Comparison of ENCODE assay signal across 16 cellular contexts in genomic region chr2:101735166-101735533, GRCh38. TPM values are rescaled to one million over a fixed set of nuclear protein-coding genes. Genes with fewer than 3 reads are reported as not detected.
DNase-seq lines count a peak whose midpoint lies in the region; ATAC-seq and TF ChIP-seq lines count a peak whose summit lies in the region.
"Had no signal": no experiment of that assay in that cellular context is flagged by ENCODE, and none has a peak within 500 bp of the region (broad histone marks: within the 10 kb centered on the region; RNA-seq: fewer than 3 reads in every experiment).

No MANE protein-coding gene starts in this region.

- H3K27ac Mint-ChIP-seq in activated B cell treated with CpG ODN at 0.5 μM for 24 hours, result peak overlapping the region; percentile 79
- H3K27ac Mint-ChIP-seq: T-helper 2 cell treated with Interferon-gamma antibody and Interleukin-4, amounts not matched to agents 5 μg/mL and 100 μg/mL, for 36 hours had no signal

- DNase-seq in right atrium auricular region (ENCODE audit: low spot score) (no peak), Right ventricle myocardium superior (no peak), activated B cell treated with CpG ODN at 0.5 μM for 24 hours (no peak), foreskin keratinocyte (no peak), ureter (ENCODE audit: low spot score) (no peak), AG20443 (ENCODE audit: low spot score) (no peak)
- DNase-seq: activated CD8-positive, alpha-beta memory T cell treated with anti-CD3 and anti-CD28 coated beads, Interleukin-2, amount 50 U/mL, for 4 hours; DMS 273 treated with DMSO at 0.1 percent for 48 hours; NCI-H1048; spleen; stimulated activated naive CD8-positive, alpha-beta T cell treated with anti-CD3 and anti-CD28 coated beads, Interleukin-15, Interleukin-2, amounts not matched to agents 100 U/mL and 50 U/mL, for 24 hours; uterus had no signal

- peaks cover 7% of the 10 kb centered on the region for H3K36me3 Mint-ChIP-seq in activated B cell treated with CpG ODN at 0.5 μM for 24 hours (ENCODE audit: low read depth)
- H3K36me3 Mint-ChIP-seq: activated naive CD8-positive, alpha-beta T cell had no signal

- peak overlapping the region; percentile 56 to 66 for H3K27ac ChIP-seq in right atrium auricular region
- H3K27ac ChIP-seq in layer of hippocampus (ENCODE audit: low read depth, low read length), result peak overlapping the region; percentile 90
- peak overlapping the region; percentile 85 for H3K27ac ChIP-seq in temporal lobe (ENCODE audit: low read depth, low read length)
- no peak overlapping the region for H3K27ac ChIP-seq in foreskin keratinocyte
- H3K27ac ChIP-seq: uterus had no signal

- POLR2A ChIA-PET in activated B cell treated with CpG ODN at 0.5 μM for 24 hours (lab: Charles Lee), result no interaction called here

- no peak for ATAC-seq in Right ventricle myocardium superior (ENCODE audit: poor library complexity)
- ATAC-seq in activated B cell treated with CpG ODN at 0.5 μM for 24 hours (ENCODE audit: low read depth), result no peak
- ATAC-seq in foreskin keratinocyte, result no peak
- ATAC-seq: stimulated activated naive CD8-positive, alpha-beta T cell treated with anti-CD3 and anti-CD28 coated beads, Interleukin-15, Interleukin-2, amounts not matched to agents 100 U/mL and 50 U/mL, for 24 hours had no signal

- intact Hi-C loops in Right ventricle myocardium superior (cut with DNase I) (no loop called here), activated B cell treated with CpG ODN at 0.5 μM for 24 hours (cut with micrococcal nuclease) (no loop called here)

- CTCF ChIA-PET in activated B cell treated with CpG ODN at 0.5 μM for 24 hours (lab: Charles Lee), result no interaction called here

- TF ChIP-seq CTCF in right atrium auricular region (IDR thresholded peaks at IDR 0.05), result no peak
- no peak for TF ChIP-seq CTCF in activated B cell treated with CpG ODN at 0.5 μM for 24 hours (IDR thresholded peaks at IDR 0.05)
- TF ChIP-seq CTCF in foreskin keratinocyte (conservative IDR thresholded peaks at IDR 0.05), result no peak

- H3K36me3 ChIP-seq in right atrium auricular region, result no peaks in the 10 kb centered on the region
- H3K36me3 ChIP-seq: spleen, uterus had no signal

- no peaks in the 10 kb centered on the region for H3K9me3 ChIP-seq in right atrium auricular region
- H3K9me3 ChIP-seq: spleen, uterus had no signal

- H3K4me3 ChIP-seq in right atrium auricular region, result no peak overlapping the region
- H3K4me3 ChIP-seq: spleen, uterus had no signal

- peaks cover 92% of the 10 kb centered on the region for H3K4me1 Mint-ChIP-seq in activated B cell treated with CpG ODN at 0.5 μM for 24 hours

- H3K27me3 ChIP-seq in right atrium auricular region (no peaks in the 10 kb centered on the region), layer of hippocampus (ENCODE audit: control insufficient read depth, insufficient read depth, low read length) (no peaks in the 10 kb centered on the region), foreskin keratinocyte (no peaks in the 10 kb centered on the region)
- H3K27me3 ChIP-seq: spleen, uterus had no signal

- no peaks in the 10 kb centered on the region for H3K9me3 Mint-ChIP-seq in activated B cell treated with CpG ODN at 0.5 μM for 24 hours
- H3K9me3 Mint-ChIP-seq: T-helper 2 cell treated with Interferon-gamma antibody and Interleukin-4, amounts not matched to agents 5 μg/mL and 100 μg/mL, for 36 hours had no signal

- peak overlapping the region; percentile 0 for H3K4me3 Mint-ChIP-seq in activated B cell treated with CpG ODN at 0.5 μM for 24 hours
- H3K4me3 Mint-ChIP-seq: activated naive CD8-positive, alpha-beta T cell; T-helper 2 cell treated with Interferon-gamma antibody and Interleukin-4, amounts not matched to agents 5 μg/mL and 100 μg/mL, for 36 hours had no signal

- H3K4me1 ChIP-seq in right atrium auricular region (peaks cover 0 to 71% of the 10 kb centered on the region in 2 donors), foreskin keratinocyte (peaks cover 37% of the 10 kb centered on the region)

- no peaks in the 10 kb centered on the region for H3K27me3 Mint-ChIP-seq in activated B cell treated with CpG ODN at 0.5 μM for 24 hours
- H3K27me3 Mint-ChIP-seq: activated naive CD8-positive, alpha-beta T cell had no signal

RNA-seq across cellular contexts. Expression of gene MAP4K4, which starts 37.6 kb away (rescaled TPM):
- 10 to 100 TPM; 47.5 to 50.4 TPM for total RNA-seq in right atrium auricular region
- 76.9 TPM for total RNA-seq in Right ventricle myocardium superior
- total RNA-seq in activated B cell treated with CpG ODN at 0.5 μM for 24 hours, result 211 and 232 TPM in 2 replicates
- total RNA-seq in temporal lobe, result 169 TPM
- total RNA-seq in foreskin keratinocyte, result 99.2 and 107 TPM in 2 replicates
- polyA plus RNA-seq in foreskin keratinocyte, result 40.3 and 41.7 TPM in 2 replicates
- total RNA-seq in ureter, result 49.9 TPM
